In the genomic region with DNA sequence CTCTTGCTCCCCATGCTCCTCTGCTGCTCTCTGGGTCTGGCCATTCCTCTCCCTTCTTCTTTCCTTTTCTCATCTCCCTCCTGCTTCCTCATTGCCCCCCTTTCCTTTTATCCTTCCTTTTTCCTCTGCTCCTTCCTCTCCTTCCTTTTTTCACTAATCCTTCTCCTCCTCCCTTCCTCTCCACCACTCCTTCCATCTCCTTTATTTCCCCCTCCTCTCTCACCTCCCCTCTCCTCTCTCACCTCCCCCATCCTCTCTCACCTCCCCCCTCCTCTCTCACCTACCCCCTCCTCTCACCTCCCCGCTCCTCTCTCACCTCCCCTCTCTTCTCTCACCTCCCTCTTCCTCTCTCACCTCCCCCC, we compare ENCODE assay signal across 2 cellular contexts.
A peak's percentile ranks its signal among the peaks of the same experiment; 100 is the strongest.
TF ChIP-seq lines count a peak whose summit lies in the region.

No MANE protein-coding gene starts in this region.

TF ChIP-seq in HEK293, 187 proteins besides CTCF, POLR2A, EP300 and RAD21 (continues in another document):
- TF ChIP-seq ZNF610 (tag by site-specific recombination; IDR thresholded peaks at IDR 0.05; ENCODE audit: borderline replicate concordance) (no peak), EGR2 (tag by site-specific recombination; IDR thresholded peaks at IDR 0.05; ENCODE audit: low read depth) (peak; percentile 21; the same call in 1 of the 2 replicates), ZNF664 (tag by site-specific recombination; IDR thresholded peaks at IDR 0.05) (no peak), ZNF366 (tag by site-specific recombination; conservative IDR thresholded peaks at IDR 0.05) (peak; percentile 92), ZNF791 (tag by site-specific recombination; IDR thresholded peaks at IDR 0.05) (0 out of 2 replicates have a peak, but pooled peaks have one; percentile 15), ZNF350 (tag by site-specific recombination; IDR thresholded peaks at IDR 0.05) (no peak), PRDM1 (tag by site-specific recombination; IDR thresholded peaks at IDR 0.05) (peak; percentile 89)
- TF ChIP-seq, protein P1, sequence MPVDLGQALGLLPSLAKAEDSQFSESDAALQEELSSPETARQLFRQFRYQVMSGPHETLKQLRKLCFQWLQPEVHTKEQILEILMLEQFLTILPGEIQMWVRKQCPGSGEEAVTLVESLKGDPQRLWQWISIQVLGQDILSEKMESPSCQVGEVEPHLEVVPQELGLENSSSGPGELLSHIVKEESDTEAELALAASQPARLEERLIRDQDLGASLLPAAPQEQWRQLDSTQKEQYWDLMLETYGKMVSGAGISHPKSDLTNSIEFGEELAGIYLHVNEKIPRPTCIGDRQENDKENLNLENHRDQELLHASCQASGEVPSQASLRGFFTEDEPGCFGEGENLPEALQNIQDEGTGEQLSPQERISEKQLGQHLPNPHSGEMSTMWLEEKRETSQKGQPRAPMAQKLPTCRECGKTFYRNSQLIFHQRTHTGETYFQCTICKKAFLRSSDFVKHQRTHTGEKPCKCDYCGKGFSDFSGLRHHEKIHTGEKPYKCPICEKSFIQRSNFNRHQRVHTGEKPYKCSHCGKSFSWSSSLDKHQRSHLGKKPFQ (tag by site-specific recombination; IDR thresholded peaks at IDR 0.05): no peak
- TF ChIP-seq, protein P2, sequence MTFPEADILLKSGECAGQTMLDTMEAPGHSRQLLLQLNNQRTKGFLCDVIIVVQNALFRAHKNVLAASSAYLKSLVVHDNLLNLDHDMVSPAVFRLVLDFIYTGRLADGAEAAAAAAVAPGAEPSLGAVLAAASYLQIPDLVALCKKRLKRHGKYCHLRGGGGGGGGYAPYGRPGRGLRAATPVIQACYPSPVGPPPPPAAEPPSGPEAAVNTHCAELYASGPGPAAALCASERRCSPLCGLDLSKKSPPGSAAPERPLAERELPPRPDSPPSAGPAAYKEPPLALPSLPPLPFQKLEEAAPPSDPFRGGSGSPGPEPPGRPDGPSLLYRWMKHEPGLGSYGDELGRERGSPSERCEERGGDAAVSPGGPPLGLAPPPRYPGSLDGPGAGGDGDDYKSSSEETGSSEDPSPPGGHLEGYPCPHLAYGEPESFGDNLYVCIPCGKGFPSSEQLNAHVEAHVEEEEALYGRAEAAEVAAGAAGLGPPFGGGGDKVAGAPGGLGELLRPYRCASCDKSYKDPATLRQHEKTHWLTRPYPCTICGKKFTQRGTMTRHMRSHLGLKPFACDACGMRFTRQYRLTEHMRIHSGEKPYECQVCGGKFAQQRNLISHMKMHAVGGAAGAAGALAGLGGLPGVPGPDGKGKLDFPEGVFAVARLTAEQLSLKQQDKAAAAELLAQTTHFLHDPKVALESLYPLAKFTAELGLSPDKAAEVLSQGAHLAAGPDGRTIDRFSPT (tag by site-specific recombination; IDR thresholded peaks at IDR 0.05): no peak
- TF ChIP-seq, protein P3, sequence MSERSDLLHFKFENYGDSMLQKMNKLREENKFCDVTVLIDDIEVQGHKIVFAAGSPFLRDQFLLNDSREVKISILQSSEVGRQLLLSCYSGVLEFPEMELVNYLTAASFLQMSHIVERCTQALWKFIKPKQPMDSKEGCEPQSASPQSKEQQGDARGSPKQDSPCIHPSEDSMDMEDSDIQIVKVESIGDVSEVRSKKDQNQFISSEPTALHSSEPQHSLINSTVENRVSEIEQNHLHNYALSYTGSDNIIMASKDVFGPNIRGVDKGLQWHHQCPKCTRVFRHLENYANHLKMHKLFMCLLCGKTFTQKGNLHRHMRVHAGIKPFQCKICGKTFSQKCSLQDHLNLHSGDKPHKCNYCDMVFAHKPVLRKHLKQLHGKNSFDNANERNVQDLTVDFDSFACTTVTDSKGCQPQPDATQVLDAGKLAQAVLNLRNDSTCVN (tag by site-specific recombination; optimal IDR thresholded peaks at IDR 0.05): no peak
- TF ChIP-seq, protein P4, sequence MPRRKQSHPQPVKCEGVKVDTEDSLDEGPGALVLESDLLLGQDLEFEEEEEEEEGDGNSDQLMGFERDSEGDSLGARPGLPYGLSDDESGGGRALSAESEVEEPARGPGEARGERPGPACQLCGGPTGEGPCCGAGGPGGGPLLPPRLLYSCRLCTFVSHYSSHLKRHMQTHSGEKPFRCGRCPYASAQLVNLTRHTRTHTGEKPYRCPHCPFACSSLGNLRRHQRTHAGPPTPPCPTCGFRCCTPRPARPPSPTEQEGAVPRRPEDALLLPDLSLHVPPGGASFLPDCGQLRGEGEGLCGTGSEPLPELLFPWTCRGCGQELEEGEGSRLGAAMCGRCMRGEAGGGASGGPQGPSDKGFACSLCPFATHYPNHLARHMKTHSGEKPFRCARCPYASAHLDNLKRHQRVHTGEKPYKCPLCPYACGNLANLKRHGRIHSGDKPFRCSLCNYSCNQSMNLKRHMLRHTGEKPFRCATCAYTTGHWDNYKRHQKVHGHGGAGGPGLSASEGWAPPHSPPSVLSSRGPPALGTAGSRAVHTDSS (tag by site-specific recombination; IDR thresholded peaks at IDR 0.05): no peak
- TF ChIP-seq, protein P5, sequence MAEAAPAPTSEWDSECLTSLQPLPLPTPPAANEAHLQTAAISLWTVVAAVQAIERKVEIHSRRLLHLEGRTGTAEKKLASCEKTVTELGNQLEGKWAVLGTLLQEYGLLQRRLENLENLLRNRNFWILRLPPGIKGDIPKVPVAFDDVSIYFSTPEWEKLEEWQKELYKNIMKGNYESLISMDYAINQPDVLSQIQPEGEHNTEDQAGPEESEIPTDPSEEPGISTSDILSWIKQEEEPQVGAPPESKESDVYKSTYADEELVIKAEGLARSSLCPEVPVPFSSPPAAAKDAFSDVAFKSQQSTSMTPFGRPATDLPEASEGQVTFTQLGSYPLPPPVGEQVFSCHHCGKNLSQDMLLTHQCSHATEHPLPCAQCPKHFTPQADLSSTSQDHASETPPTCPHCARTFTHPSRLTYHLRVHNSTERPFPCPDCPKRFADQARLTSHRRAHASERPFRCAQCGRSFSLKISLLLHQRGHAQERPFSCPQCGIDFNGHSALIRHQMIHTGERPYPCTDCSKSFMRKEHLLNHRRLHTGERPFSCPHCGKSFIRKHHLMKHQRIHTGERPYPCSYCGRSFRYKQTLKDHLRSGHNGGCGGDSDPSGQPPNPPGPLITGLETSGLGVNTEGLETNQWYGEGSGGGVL (tag by site-specific recombination; IDR thresholded peaks at IDR 0.05): peak; percentile 81
- TF ChIP-seq, protein P6, sequence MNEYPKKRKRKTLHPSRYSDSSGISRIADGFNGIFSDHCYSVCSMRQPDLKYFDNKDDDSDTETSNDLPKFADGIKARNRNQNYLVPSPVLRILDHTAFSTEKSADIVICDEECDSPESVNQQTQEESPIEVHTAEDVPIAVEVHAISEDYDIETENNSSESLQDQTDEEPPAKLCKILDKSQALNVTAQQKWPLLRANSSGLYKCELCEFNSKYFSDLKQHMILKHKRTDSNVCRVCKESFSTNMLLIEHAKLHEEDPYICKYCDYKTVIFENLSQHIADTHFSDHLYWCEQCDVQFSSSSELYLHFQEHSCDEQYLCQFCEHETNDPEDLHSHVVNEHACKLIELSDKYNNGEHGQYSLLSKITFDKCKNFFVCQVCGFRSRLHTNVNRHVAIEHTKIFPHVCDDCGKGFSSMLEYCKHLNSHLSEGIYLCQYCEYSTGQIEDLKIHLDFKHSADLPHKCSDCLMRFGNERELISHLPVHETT (tag by site-specific recombination; IDR thresholded peaks at IDR 0.05): no peak

TF ChIP-seq in K562, 482 proteins besides CTCF, POLR2A, EP300 and RAD21:
- TF ChIP-seq POLR2B (IDR thresholded peaks at IDR 0.05; ENCODE audit: low read depth, partially characterized antibody): peak; percentile 28
- TF ChIP-seq, protein P7, sequence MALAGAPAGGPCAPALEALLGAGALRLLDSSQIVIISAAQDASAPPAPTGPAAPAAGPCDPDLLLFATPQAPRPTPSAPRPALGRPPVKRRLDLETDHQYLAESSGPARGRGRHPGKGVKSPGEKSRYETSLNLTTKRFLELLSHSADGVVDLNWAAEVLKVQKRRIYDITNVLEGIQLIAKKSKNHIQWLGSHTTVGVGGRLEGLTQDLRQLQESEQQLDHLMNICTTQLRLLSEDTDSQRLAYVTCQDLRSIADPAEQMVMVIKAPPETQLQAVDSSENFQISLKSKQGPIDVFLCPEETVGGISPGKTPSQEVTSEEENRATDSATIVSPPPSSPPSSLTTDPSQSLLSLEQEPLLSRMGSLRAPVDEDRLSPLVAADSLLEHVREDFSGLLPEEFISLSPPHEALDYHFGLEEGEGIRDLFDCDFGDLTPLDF (CRISPR knock-in tag; IDR thresholded peaks at IDR 0.05): no peak
